In the genomic region with DNA sequence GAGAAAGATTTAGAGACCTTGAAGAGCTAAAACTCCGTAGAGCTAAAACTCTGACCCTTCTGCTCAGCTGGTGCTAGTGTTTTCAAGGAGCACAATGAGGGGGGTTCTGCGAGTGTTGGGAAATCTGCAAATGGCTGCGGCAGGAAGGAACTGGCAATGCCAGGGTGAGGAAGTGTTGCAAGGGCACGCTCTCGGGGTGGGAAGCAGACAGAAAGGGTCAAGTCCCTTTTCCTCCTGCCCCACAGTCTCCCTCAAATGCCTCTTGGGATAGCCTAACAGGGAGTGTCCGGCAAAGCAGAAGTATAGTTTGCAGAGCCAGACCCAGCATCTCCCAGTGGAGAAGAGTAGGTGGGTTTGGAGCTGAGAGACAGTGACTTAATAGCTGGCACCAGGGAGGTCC, we compare ENCODE assay signal across 22 cellular contexts.
DNase-seq lines count a peak whose midpoint lies in the region; ATAC-seq and TF ChIP-seq lines count a peak whose summit lies in the region.
"Had no signal": no experiment of that assay in that cellular context is flagged by ENCODE, and none has a peak within 500 bp of the region (broad histone marks: within the 10 kb centered on the region; RNA-seq: fewer than 3 reads in every experiment).

No MANE protein-coding gene starts in this region.

- peak overlapping the region; percentile 77 to 92 (median 87) for H3K27ac Mint-ChIP-seq in CD14-positive monocyte
- no peak overlapping the region for H3K27ac Mint-ChIP-seq in naive thymus-derived CD4-positive, alpha-beta T cell
- H3K27ac Mint-ChIP-seq: activated CD4-positive, alpha-beta T cell treated with anti-CD3 and anti-CD28 coated beads for 36 hours; activated T-cell treated with anti-CD3 and anti-CD28 coated beads, Interleukin-2, amount 50 U/mL, for 72 hours; stimulated activated naive B cell treated with anti-CD40 and anti-IgM and Interleukin-4, amounts not matched to agents 10 μg/mL and 1 μg/mL and 100 μg/mL, for 72 hours; T-helper 17 cell had no signal

- peaks cover 0 to 4% (median 4%) of the 10 kb centered on the region in 3 donors for H3K27me3 Mint-ChIP-seq in CD14-positive monocyte (ENCODE audit: low read depth in 3 of 3)
- peaks cover 0 to 14% (median 4%) of the 10 kb centered on the region in 5 donors for H3K27me3 Mint-ChIP-seq in naive thymus-derived CD4-positive, alpha-beta T cell
- H3K27me3 Mint-ChIP-seq: activated CD4-positive, alpha-beta T cell treated with anti-CD3 and anti-CD28 coated beads for 36 hours had no signal

- H3K36me3 ChIP-seq in heart left ventricle = no peaks in the 10 kb centered on the region
- no peaks in the 10 kb centered on the region for H3K36me3 ChIP-seq in naive thymus-derived CD4-positive, alpha-beta T cell (ENCODE audit: control insufficient read depth in 2 of 3, insufficient read depth in 3 of 3, low read length in 3 of 3)
- H3K36me3 ChIP-seq: BLaER1, esophagus squamous epithelium, thoracic aorta had no signal

- H3K9me3 Mint-ChIP-seq in CD14-positive monocyte = peaks cover 0 to 3% (median 2%) of the 10 kb centered on the region in 7 donors
- peaks cover 0 to 3% (median 0%) of the 10 kb centered on the region in 11 donors for H3K9me3 Mint-ChIP-seq in naive thymus-derived CD4-positive, alpha-beta T cell
- H3K9me3 Mint-ChIP-seq: activated T-cell treated with anti-CD3 and anti-CD28 coated beads, Interleukin-2, amount 50 U/mL, for 72 hours; stimulated activated naive B cell treated with anti-CD40 and anti-IgM and Interleukin-4, amounts not matched to agents 10 μg/mL and 1 μg/mL and 100 μg/mL, for 72 hours had no signal

- peaks cover 42% of the 10 kb centered on the region for H3K4me1 Mint-ChIP-seq in CD14-positive monocyte
- H3K4me1 Mint-ChIP-seq in naive thymus-derived CD4-positive, alpha-beta T cell = peaks cover 0 to 7% (median 0%) of the 10 kb centered on the region in 7 donors
- H3K4me1 Mint-ChIP-seq: activated CD4-positive, alpha-beta T cell treated with anti-CD3 and anti-CD28 coated beads for 36 hours; stimulated activated naive B cell treated with anti-CD40 and anti-IgM and Interleukin-4, amounts not matched to agents 10 μg/mL and 1 μg/mL and 100 μg/mL, for 72 hours had no signal

- WGBS in heart left ventricle, 4 donors = 70 to 74% (median 71%) methylated on average over 6 of the region's 6 CpGs

- TF ChIP-seq CTCF in CD14-positive monocyte (IDR thresholded peaks at IDR 0.05) (no peak), heart left ventricle (IDR thresholded peaks at IDR 0.05) (no peak)

- peaks cover 0 to 29% (median 0%) of the 10 kb centered on the region in 12 donors for H3K4me1 ChIP-seq in heart left ventricle
- H3K4me1 ChIP-seq in naive thymus-derived CD4-positive, alpha-beta T cell (ENCODE audit: control insufficient read depth in 2 of 2, insufficient read depth in 2 of 2, low read length in 2 of 2) = no peaks in the 10 kb centered on the region
- H3K4me1 ChIP-seq: esophagus squamous epithelium had no signal

- TF ChIP-seq POLR2A in heart left ventricle (IDR thresholded peaks at IDR 0.05) = no peak

- no peak overlapping the region for H3K4me3 ChIP-seq in heart left ventricle
- no peak overlapping the region for H3K4me3 ChIP-seq in naive thymus-derived CD4-positive, alpha-beta T cell (ENCODE audit: low read length)
- H3K4me3 ChIP-seq: BLaER1, esophagus squamous epithelium, thoracic aorta had no signal

- POLR2A ChIA-PET in naive thymus-derived CD4-positive, alpha-beta T cell (lab: Charles Lee) = no interaction called here

- CTCF ChIA-PET in naive thymus-derived CD4-positive, alpha-beta T cell (lab: Charles Lee) = no interaction called here

- DNase-seq in CD14-positive monocyte (ENCODE audit: low spot score) (no peak), MV-4-11 (lab: John Stamatoyannopoulos, UW) (peak; percentile 35), heart left ventricle (peak in 3 of 5 donors; percentile 30 to 57 (median 47)), DMS153 (lab: John Stamatoyannopoulos, UW) (no peak), ecto neural progenitor cell (ENCODE audit: low spot score) (no peak), dedifferentiated amniotic fluid mesenchymal stem cell (ENCODE audit: extremely low spot score) (no peak)
- DNase-seq in naive thymus-derived CD4-positive, alpha-beta T cell = no peak
- DNase-seq: ACHN; activated CD4-positive, alpha-beta T cell treated with anti-CD3 and anti-CD28 coated beads for 36 hours; activated naive CD4-positive, alpha-beta T cell treated with Interleukin-2 at 50 U/mL for 16 hours; activated T-cell treated with anti-CD3 and anti-CD28 coated beads, Interleukin-2, amount 50 U/mL, for 72 hours; Calu3; esophagus squamous epithelium; mammary epithelial cell; NCI-H1417; NCI-H446 treated with DMSO at 0.1 percent for 48 hours; stimulated activated CD4-positive, alpha-beta T cell treated with anti-CD3 and anti-CD28 coated beads, Interleukin-4, amount 100 ng/mL, for 24 hours; stimulated activated naive B cell treated with anti-CD40 and anti-IgM and Interleukin-4, amounts not matched to agents 10 μg/mL and 1 μg/mL and 100 μg/mL, for 72 hours; T-helper 17 cell had no signal

- intact Hi-C loops in CD14-positive monocyte (cut with micrococcal nuclease) (no loop called here), heart left ventricle (cut with DNase I) (no loop called here)
- intact Hi-C loops in naive thymus-derived CD4-positive, alpha-beta T cell (cut with micrococcal nuclease) = no loop called here

- H3K9me3 ChIP-seq in heart left ventricle = no peaks in the 10 kb centered on the region
- H3K9me3 ChIP-seq in naive thymus-derived CD4-positive, alpha-beta T cell (ENCODE audit: control insufficient read depth in 2 of 3, low read length in 3 of 3) = no peaks in the 10 kb centered on the region
- H3K9me3 ChIP-seq: BLaER1, esophagus squamous epithelium, thoracic aorta had no signal

- H3K27ac ChIP-seq in heart left ventricle = peak overlapping the region in 2 of 12 donors; percentile 35 to 91
- H3K27ac ChIP-seq in naive thymus-derived CD4-positive, alpha-beta T cell (ENCODE audit: low read depth, low read length) = no peak overlapping the region
- H3K27ac ChIP-seq: BLaER1 had no signal

- H3K27me3 ChIP-seq in heart left ventricle = no peaks in the 10 kb centered on the region
- H3K27me3 ChIP-seq in naive thymus-derived CD4-positive, alpha-beta T cell (ENCODE audit: control insufficient read depth in 2 of 2, insufficient read depth in 2 of 2, low read length in 2 of 2) = no peaks in the 10 kb centered on the region
- H3K27me3 ChIP-seq: BLaER1 had no signal

- peak overlapping the region; percentile 67 to 81 for H3K4me3 Mint-ChIP-seq in CD14-positive monocyte
- H3K4me3 Mint-ChIP-seq in naive thymus-derived CD4-positive, alpha-beta T cell = no peak overlapping the region
- H3K4me3 Mint-ChIP-seq: activated CD4-positive, alpha-beta T cell treated with anti-CD3 and anti-CD28 coated beads for 36 hours; activated T-cell treated with anti-CD3 and anti-CD28 coated beads, Interleukin-2, amount 50 U/mL, for 72 hours; stimulated activated naive B cell treated with anti-CD40 and anti-IgM and Interleukin-4, amounts not matched to agents 10 μg/mL and 1 μg/mL and 100 μg/mL, for 72 hours; T-helper 17 cell had no signal

- no peaks in the 10 kb centered on the region for H3K36me3 Mint-ChIP-seq in CD14-positive monocyte
- H3K36me3 Mint-ChIP-seq in naive thymus-derived CD4-positive, alpha-beta T cell = peaks cover 0 to 3% (median 0%) of the 10 kb centered on the region in 5 donors
- H3K36me3 Mint-ChIP-seq: stimulated activated naive B cell treated with anti-CD40 and anti-IgM and Interleukin-4, amounts not matched to agents 10 μg/mL and 1 μg/mL and 100 μg/mL, for 72 hours had no signal

- ATAC-seq in heart left ventricle = peak in 3 of 4 donors; percentile 29 to 61 (median 44)
- peak; percentile 24 for ATAC-seq in naive thymus-derived CD4-positive, alpha-beta T cell
- no peak for ATAC-seq in HG02571 (IDR thresholded peaks at IDR 0.05; ENCODE audit: unreplicated experiment)
- ATAC-seq: activated CD4-positive, alpha-beta T cell treated with anti-CD3 and anti-CD28 coated beads for 36 hours; activated T-cell treated with anti-CD3 and anti-CD28 coated beads, Interleukin-2, amount 50 U/mL, for 72 hours; stimulated activated naive B cell treated with anti-CD40 and anti-IgM and Interleukin-4, amounts not matched to agents 10 μg/mL and 1 μg/mL and 100 μg/mL, for 72 hours; T-helper 17 cell had no signal

Comparison
In these comparisons a context has a peak if more than half of its experiments do, and no peak if none do; other contexts are left out.
1. DNase-seq: peak in MV-4-11 (single experiment) and heart left ventricle (3 of 5); none in CD14-positive monocyte (single experiment), naive thymus-derived CD4-positive, alpha-beta T cell (0 of 9), DMS153 (single experiment), ecto neural progenitor cell (single experiment) and dedifferentiated amniotic fluid mesenchymal stem cell (single experiment).
2. H3K27ac Mint-ChIP-seq: peak in CD14-positive monocyte (7 of 7); none in naive thymus-derived CD4-positive, alpha-beta T cell (0 of 9).
3. H3K4me3 Mint-ChIP-seq: peak in CD14-positive monocyte (2 of 2); none in naive thymus-derived CD4-positive, alpha-beta T cell (0 of 10).